ENCODE assay signal across 18 cellular contexts in the genomic region with DNA sequence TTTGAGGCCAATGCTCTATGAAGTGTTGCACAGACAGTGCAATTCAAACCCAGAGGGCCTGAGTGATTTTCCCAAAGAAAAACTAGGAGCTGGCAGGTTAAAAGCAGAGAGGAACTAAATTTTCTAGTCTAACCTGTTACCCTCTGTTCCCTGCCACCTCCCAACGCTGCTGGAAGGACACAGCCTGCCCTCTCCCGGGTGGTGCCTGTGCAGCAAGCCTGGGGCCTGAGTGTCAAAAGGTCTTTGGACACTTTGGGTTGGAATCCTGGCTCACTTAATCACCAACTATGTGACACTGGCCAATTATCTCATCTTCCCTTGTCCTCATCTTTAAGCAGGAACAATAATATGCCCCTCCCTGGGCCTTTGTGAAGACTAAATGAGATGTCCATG. TPM values are rescaled to one million over a fixed set of nuclear protein-coding genes. Genes with fewer than 3 reads are reported as not detected.
DNase-seq lines count a peak whose midpoint lies in the region; ATAC-seq and TF ChIP-seq lines count a peak whose summit lies in the region.
"Had no signal": no experiment of that assay in that cellular context is flagged by ENCODE, and none has a peak within 500 bp of the region (broad histone marks: within the 10 kb centered on the region; RNA-seq: fewer than 3 reads in every experiment).

No MANE protein-coding gene starts in this region.

- H3K4me3 ChIP-seq in RWPE2 (ENCODE audit: severe bottlenecking): no peak overlapping the region
- peak overlapping the region; percentile 49 for H3K4me3 ChIP-seq in neural cell (ENCODE audit: low read length)
- H3K4me3 ChIP-seq: cardiac muscle cell, GM23338, uterus had no signal

- H3K4me2 ChIP-seq in neural cell (ENCODE audit: low read length): peak overlapping the region; percentile 22
- H3K4me2 ChIP-seq: GM23338, KMS-11 had no signal

- H3K4me1 ChIP-seq in RWPE2 (ENCODE audit: insufficient read depth, poor library complexity, severe bottlenecking): peaks cover 16% of the 10 kb centered on the region
- H3K4me1 ChIP-seq: uterus had no signal

- H3K4me1 Mint-ChIP-seq in T-helper 17 cell: peaks cover 7% of the 10 kb centered on the region

- H3K27ac ChIP-seq in 22Rv1 (no peak overlapping the region), RWPE2 (ENCODE audit: poor library complexity, severe bottlenecking) (peak overlapping the region; percentile 78), neural cell (ENCODE audit: low read length) (peak overlapping the region; percentile 90)
- H3K27ac ChIP-seq: cardiac muscle cell, HL-60, KMS-11, uterus had no signal

- H3K36me3 Mint-ChIP-seq in T-helper 17 cell (ENCODE audit: low read depth): no peaks in the 10 kb centered on the region
- H3K36me3 Mint-ChIP-seq: natural killer cell treated with Interleukin-12 subunit alpha and Interleukin-12 subunit beta and Interleukin-15 and Interleukin-18, amount 100 ng/mL, for 72 hours had no signal

- no peaks in the 10 kb centered on the region for H3K9me2 ChIP-seq in neural cell (ENCODE audit: insufficient read depth, low read length)

- no peak overlapping the region for H3K27ac Mint-ChIP-seq in T-helper 17 cell
- H3K27ac Mint-ChIP-seq: GM23338; natural killer cell treated with Interleukin-12 subunit alpha and Interleukin-12 subunit beta and Interleukin-15 and Interleukin-18, amount 100 ng/mL, for 72 hours; stimulated activated naive CD8-positive, alpha-beta T cell treated with anti-CD3 and anti-CD28 coated beads, Interleukin-15, Interleukin-2, amounts not matched to agents 100 ng/mL and 50 ng/mL, for 24 hours had no signal

- peak overlapping the region; percentile 53 for H2AFZ ChIP-seq in neural cell (ENCODE audit: low read depth, low read length)
- H2AFZ ChIP-seq: GM23338 had no signal

- H3F3A ChIP-seq in neural cell (ENCODE audit: insufficient read depth, low read length, poor library complexity, severe bottlenecking): no peaks in the 10 kb centered on the region

- no peak for ATAC-seq in RWPE2 (ENCODE audit: low read depth)
- no peak for ATAC-seq in T-helper 17 cell
- no peak for ATAC-seq in HG02970 (IDR thresholded peaks at IDR 0.05; ENCODE audit: low FRiP score, unreplicated experiment)
- ATAC-seq: GM23338; natural killer cell treated with Interleukin-12 subunit alpha and Interleukin-12 subunit beta and Interleukin-15 and Interleukin-18, amount 100 ng/mL, for 72 hours had no signal

- H3K36me3 ChIP-seq in RWPE2 (ENCODE audit: low read depth) (no peaks in the 10 kb centered on the region), neural cell (ENCODE audit: insufficient read depth, low read length) (no peaks in the 10 kb centered on the region)
- H3K36me3 ChIP-seq: cardiac muscle cell, uterus had no signal

- H3K9ac ChIP-seq in neural cell (ENCODE audit: low read length): peak overlapping the region; percentile 61
- H3K9ac ChIP-seq: KMS-11 had no signal

- TF ChIP-seq EP300 in neural cell (conservative IDR thresholded peaks at IDR 0.05; ENCODE audit: poor library complexity, severe bottlenecking): no peak

- peak; percentile 64 for DNase-seq in DMS53 treated with DMSO at 0.1 percent for 48 hours (lab: John Stamatoyannopoulos, UW; ENCODE audit: unreplicated experiment)
- no peak for DNase-seq in RWPE2 (ENCODE audit: low spot score)
- no peak for DNase-seq in T-helper 17 cell
- no peak for DNase-seq in NCI-H187 treated with DMSO at 0.1 percent for 48 hours (lab: John Stamatoyannopoulos, UW)
- no peak for DNase-seq in SKM-1 treated with dmso at 0.1 percent for 144 hours (lab: John Stamatoyannopoulos, UW; ENCODE audit: unreplicated experiment)
- DNase-seq: activated CD8-positive, alpha-beta memory T cell treated with anti-CD3 and anti-CD28 coated beads for 24 hours; head of caudate nucleus; T-helper 2 cell; uterus had no signal

- H4K20me1 ChIP-seq in neural cell (ENCODE audit: insufficient read depth): no peaks in the 10 kb centered on the region

- no peak for TF ChIP-seq RAD21 in neural cell (conservative IDR thresholded peaks at IDR 0.05)

- H3K27me3 Mint-ChIP-seq in T-helper 17 cell: peaks cover 60% of the 10 kb centered on the region

- H3K27me3 ChIP-seq in RWPE2 (ENCODE audit: insufficient read depth, poor library complexity, severe bottlenecking) (no peaks in the 10 kb centered on the region), neural cell (ENCODE audit: insufficient read depth, low read depth, low read length) (no peaks in the 10 kb centered on the region)
- H3K27me3 ChIP-seq: cardiac muscle cell, uterus had no signal

- 0 out of 2 replicates have a peak, but pooled peaks have one; percentile 12 for TF ChIP-seq CTCF in 22Rv1 (IDR thresholded peaks at IDR 0.05)
- no peak for TF ChIP-seq CTCF in RWPE2 (IDR thresholded peaks at IDR 0.05; ENCODE audit: poor library complexity, severe bottlenecking)
- no peak for TF ChIP-seq CTCF in neural cell (IDR thresholded peaks at IDR 0.05; ENCODE audit: poor library complexity, severe bottlenecking)

- H3K9me3 ChIP-seq in RWPE2 (ENCODE audit: severe bottlenecking) (no peaks in the 10 kb centered on the region), neural cell (ENCODE audit: low read length) (no peaks in the 10 kb centered on the region), T-helper 17 cell (ENCODE audit: control insufficient read depth, low read length, poor library complexity, severe bottlenecking) (no peaks in the 10 kb centered on the region)
- H3K9me3 ChIP-seq: uterus had no signal

- no peaks in the 10 kb centered on the region for H3K79me2 ChIP-seq in neural cell (replicated peaks; ENCODE audit: insufficient read depth, low read length)

- no peak overlapping the region for H3K4me3 Mint-ChIP-seq in T-helper 17 cell
- H3K4me3 Mint-ChIP-seq: GM23338; natural killer cell treated with Interleukin-12 subunit alpha and Interleukin-12 subunit beta and Interleukin-15 and Interleukin-18, amount 100 ng/mL, for 72 hours; stimulated activated naive CD8-positive, alpha-beta T cell treated with anti-CD3 and anti-CD28 coated beads, Interleukin-15, Interleukin-2, amounts not matched to agents 100 ng/mL and 50 ng/mL, for 24 hours had no signal

TF ChIP-seq in neural cell, 6 proteins besides CTCF, POLR2A, EP300 and RAD21:
- TF ChIP-seq EZH2 (IDR thresholded peaks at IDR 0.05; ENCODE audit: borderline replicate concordance, insufficient read depth, low read length, poor library complexity, severe bottlenecking): no peak
- no peak for TF ChIP-seq POLR2AphosphoS5 (IDR thresholded peaks at IDR 0.05)
- no peak for TF ChIP-seq REST (IDR thresholded peaks at IDR 0.05; ENCODE audit: borderline replicate concordance)
- TF ChIP-seq SMC3 (conservative IDR thresholded peaks at IDR 0.05; ENCODE audit: poor library complexity): no peak
- no peak for TF ChIP-seq TAF1 (IDR thresholded peaks at IDR 0.05; ENCODE audit: low read depth)
- TF ChIP-seq MXI1 (conservative IDR thresholded peaks at IDR 0.05; ENCODE audit: poor library complexity, severe bottlenecking): no peak

RNA-seq across cellular contexts. Expression of gene WASF3, which starts 58.3 kb away (rescaled TPM):
- 44.5 and 49.1 TPM in 2 replicates for polyA plus RNA-seq in neural cell
- polyA minus RNA-seq in neural cell: 55.5 and 67.1 TPM in 2 replicates
- total RNA-seq in T-helper 17 cell: 1 to 10 TPM in 1 of 2 donors, not detected in 1; 6.4 TPM
- total RNA-seq: natural killer cell treated with Interleukin-12 subunit alpha and Interleukin-12 subunit beta and Interleukin-15 and Interleukin-18, amount 100 ng/mL, for 72 hours had no signal
